Comparison of ENCODE assay signal across 1 cellular context in the genomic region with DNA sequence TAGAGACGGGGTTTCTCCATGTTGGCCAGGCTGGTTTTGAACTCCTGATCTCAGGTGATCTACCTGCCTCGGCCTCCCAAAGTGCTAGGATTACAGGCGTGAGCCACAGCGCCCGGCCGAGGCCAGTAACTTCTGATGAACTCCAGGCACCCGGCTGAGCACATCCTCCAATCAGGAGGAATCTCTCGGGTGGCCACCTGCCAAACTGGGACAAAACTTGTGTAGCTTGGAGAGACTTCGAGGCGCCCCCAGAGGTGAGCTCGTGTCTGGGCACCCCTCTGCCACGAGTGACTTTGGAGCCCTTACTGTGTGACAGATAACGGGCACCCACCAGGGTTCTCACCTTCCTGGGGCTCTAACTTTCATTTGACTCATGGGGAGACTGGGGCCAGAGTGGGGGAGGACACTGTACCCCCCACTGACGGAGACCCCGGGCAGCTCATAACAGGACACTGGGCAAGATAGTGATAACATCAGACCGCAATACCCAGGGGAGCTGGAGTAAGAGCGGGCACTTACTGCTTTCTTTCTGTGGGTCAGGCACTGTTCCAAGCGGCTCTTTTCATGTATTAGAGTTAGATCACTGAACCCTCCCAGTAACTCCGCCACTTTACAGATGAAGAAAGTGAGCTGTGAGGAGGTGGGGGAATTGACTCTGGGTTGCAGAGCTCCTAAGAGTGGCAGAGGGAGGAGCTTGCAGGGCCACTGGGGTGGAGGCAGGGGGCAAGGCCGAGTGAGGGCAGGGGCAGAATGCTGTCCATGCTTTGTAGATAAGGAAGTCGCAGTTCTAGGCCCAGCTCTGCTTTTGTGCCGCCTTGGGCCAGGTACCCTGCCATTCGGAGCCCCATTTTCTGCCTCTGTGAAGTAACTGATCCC.
TF ChIP-seq lines count a peak whose summit lies in the region.

No MANE protein-coding gene starts in this region.

TF ChIP-seq in HEK293T, 16 proteins besides CTCF, POLR2A, EP300 and RAD21 (continued from another document):
- TF ChIP-seq, protein P1, sequence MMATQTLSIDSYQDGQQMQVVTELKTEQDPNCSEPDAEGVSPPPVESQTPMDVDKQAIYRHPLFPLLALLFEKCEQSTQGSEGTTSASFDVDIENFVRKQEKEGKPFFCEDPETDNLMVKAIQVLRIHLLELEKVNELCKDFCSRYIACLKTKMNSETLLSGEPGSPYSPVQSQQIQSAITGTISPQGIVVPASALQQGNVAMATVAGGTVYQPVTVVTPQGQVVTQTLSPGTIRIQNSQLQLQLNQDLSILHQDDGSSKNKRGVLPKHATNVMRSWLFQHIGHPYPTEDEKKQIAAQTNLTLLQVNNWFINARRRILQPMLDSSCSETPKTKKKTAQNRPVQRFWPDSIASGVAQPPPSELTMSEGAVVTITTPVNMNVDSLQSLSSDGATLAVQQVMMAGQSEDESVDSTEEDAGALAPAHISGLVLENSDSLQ (IDR thresholded peaks at IDR 0.05): no peak
- no peak for TF ChIP-seq TARDBP (IDR thresholded peaks at IDR 0.05)
- no peak for TF ChIP-seq L3MBTL2 (conservative IDR thresholded peaks at IDR 0.05)
- no peak for TF ChIP-seq LEF1 (IDR thresholded peaks at IDR 0.05; ENCODE audit: borderline replicate concordance)
- TF ChIP-seq HDGF (IDR thresholded peaks at IDR 0.05; ENCODE audit: borderline replicate concordance): no peak
- TF ChIP-seq FOXM1 (IDR thresholded peaks at IDR 0.05; ENCODE audit: borderline replicate concordance): no peak
- no peak for TF ChIP-seq FOXK2 (IDR thresholded peaks at IDR 0.05)
- TF ChIP-seq SP1 (IDR thresholded peaks at IDR 0.05): no peak
- no peak for TF ChIP-seq ARNT (IDR thresholded peaks at IDR 0.05)
- TF ChIP-seq NFRKB (IDR thresholded peaks at IDR 0.05): no peak
- TF ChIP-seq FOXA1 (IDR thresholded peaks at IDR 0.05): no peak
